28 cellular contexts compared by ENCODE assay signal in genomic region chr3:120926146-120926545, GRCh38. TPM values are rescaled to one million over a fixed set of nuclear protein-coding genes. Genes with fewer than 3 reads are reported as not detected.
"Had no signal": no experiment of that assay in that cellular context is flagged by ENCODE, and none has a peak within 500 bp of the region (broad histone marks: within the 10 kb centered on the region; RNA-seq: fewer than 3 reads in every experiment).

No MANE protein-coding gene starts in this region.

- ATAC-seq: natural killer cell; psoas muscle; right cardiac atrium; sciatic nerve; stimulated activated memory B cell treated with anti-CD40 and anti-IgM and Interleukin-4, amounts not matched to agents 10 μg/mL and 1 μg/mL and 100 μg/mL, for 72 hours; stimulated activated naive CD8-positive, alpha-beta T cell treated with anti-CD3 and anti-CD28 coated beads, Interleukin-15, amount 100 ng/mL, for 72 hours; stimulated activated naive CD8-positive, alpha-beta T cell treated with anti-CD3 and anti-CD28 coated beads, Interleukin-15, Interleukin-2, amounts not matched to agents 100 U/mL and 50 U/mL, for 24 hours; upper lobe of right lung had no signal

- H3K4me2 ChIP-seq: neural progenitor cell, smooth muscle cell had no signal

- H3K36me3 ChIP-seq: neural progenitor cell, ovary, spleen, suprapubic skin, tibial artery, transverse colon, upper lobe of right lung, uterus had no signal

- H3K27me3 ChIP-seq: neural progenitor cell, ovary, spleen, suprapubic skin, testis, tibial artery, transverse colon, upper lobe of right lung, uterus had no signal

- DNase-seq: natural killer cell; occipital lobe; ovary; posterior cingulate gyrus; psoas muscle; right cardiac atrium; spleen; stimulated activated CD4-positive, alpha-beta T cell treated with anti-CD3 and anti-CD28 coated beads, Interleukin-12 subunit alpha, Interleukin-12 subunit beta, amount 100 ng/mL, for 4 hours; stimulated activated CD4-positive, alpha-beta T cell treated with anti-CD3 and anti-CD28 coated beads, Interleukin-1b, Interleukin-23, amount 100 ng/mL, for 48 hours; stimulated activated CD4-positive, alpha-beta T cell treated with anti-CD3 and anti-CD28 coated beads, Interleukin-4, amount 100 ng/mL, for 1 hour; stimulated activated CD4-positive, alpha-beta T cell treated with anti-CD3 and anti-CD28 coated beads, Interleukin-4, amount 100 ng/mL, for 4 hours; stimulated activated CD8-positive, alpha-beta memory T cell treated with anti-CD3 and anti-CD28 coated beads, Interleukin-4, amount 100 ng/mL, for 48 hours; stimulated activated naive CD4-positive, alpha-beta T cell; stimulated activated naive CD8-positive, alpha-beta T cell treated with anti-CD3 and anti-CD28 coated beads, Interleukin-15, amount 100 ng/mL, for 72 hours; stimulated activated naive CD8-positive, alpha-beta T cell treated with anti-CD3 and anti-CD28 coated beads, Interleukin-15, Interleukin-2, amounts not matched to agents 100 U/mL and 50 U/mL, for 24 hours; substantia nigra; testis; tibial artery; transverse colon; upper lobe of right lung; uterus had no signal

- H3K4me3 ChIP-seq: neural progenitor cell, ovary, psoas muscle, skin epidermis, smooth muscle cell, spleen, suprapubic skin, testis, tibial artery, transverse colon, upper lobe of right lung, uterus had no signal

- H3K27ac ChIP-seq: neural progenitor cell, ovary, parathyroid adenoma, psoas muscle, skin epidermis, spleen, suprapubic skin, testis, tibial artery, transverse colon, upper lobe of right lung, uterus had no signal

- H3K9ac ChIP-seq: neural progenitor cell, parathyroid adenoma had no signal

- H3K4me1 ChIP-seq: neural progenitor cell, parathyroid adenoma, psoas muscle, spleen, suprapubic skin, testis, tibial artery, transverse colon, upper lobe of right lung, uterus had no signal

RNA-seq across cellular contexts. Expression of gene STXBP5L, which starts 18.1 kb away (rescaled TPM):
- polyA plus RNA-seq: right cardiac atrium, spleen had no signal
